In the genomic region with DNA sequence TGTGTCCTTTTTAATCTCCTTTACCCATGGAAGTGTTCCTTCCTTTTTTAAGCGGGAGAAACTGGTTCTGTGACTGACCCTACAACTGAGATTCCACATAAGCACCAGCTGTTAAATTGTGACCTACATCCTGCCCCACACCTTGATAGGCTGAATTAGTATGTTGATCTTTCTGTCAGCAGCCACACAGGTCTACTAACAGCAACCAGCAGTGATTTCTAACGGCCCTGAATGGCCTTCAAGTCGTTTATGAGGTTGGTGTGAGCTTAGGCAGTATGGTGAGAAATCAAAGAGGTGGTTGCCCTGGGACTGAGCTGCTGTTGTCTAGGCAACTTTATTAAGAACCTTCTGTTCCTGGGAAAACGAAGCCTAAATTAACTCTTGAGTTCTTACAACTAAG, we compare ENCODE assay signal across 20 cellular contexts.
"Had no signal": no experiment of that assay in that cellular context is flagged by ENCODE, and none has a peak within 500 bp of the region (broad histone marks: within the 10 kb centered on the region; RNA-seq: fewer than 3 reads in every experiment).

No MANE protein-coding gene starts in this region.

- H3K4me3 ChIP-seq: colonic mucosa, esophagus muscularis mucosa, gastrocnemius medialis, heart right ventricle, lung, mucosa of descending colon, spleen, testis, tibial nerve had no signal

- H3K27ac ChIP-seq: colonic mucosa, esophagus muscularis mucosa, gastrocnemius medialis, heart right ventricle, spleen, testis, tibial nerve had no signal

- DNase-seq: colonic mucosa; effector CD4-positive, alpha-beta T cell; gastrocnemius medialis; heart right ventricle; hypothalamus; kidney; left cardiac atrium; left ventricle myocardium superior; mucosa of descending colon; naive thymus-derived CD8-positive, alpha-beta T cell; posterior cingulate gyrus; spleen; stimulated activated CD4-positive, alpha-beta T cell treated with anti-CD3 and anti-CD28 coated beads, Interleukin-2, amount 100 ng/mL, for 24 hours; stimulated activated CD4-positive, alpha-beta T cell treated with anti-CD3 and anti-CD28 coated beads, Interleukin-4, amount 100 ng/mL, for 4 hours; stimulated activated naive B cell treated with anti-CD40 and anti-IgM and Interleukin-4, amounts not matched to agents 10 μg/mL and 1 μg/mL and 100 μg/mL, for 72 hours; stimulated activated naive CD8-positive, alpha-beta T cell treated with anti-CD3 and anti-CD28 coated beads, Interleukin-15, amount 100 ng/mL, for 72 hours; testis had no signal

- H3K36me3 ChIP-seq: colonic mucosa, esophagus muscularis mucosa, gastrocnemius medialis, heart right ventricle, spleen, tibial nerve had no signal

- H3K27ac Mint-ChIP-seq: naive thymus-derived CD8-positive, alpha-beta T cell; stimulated activated naive B cell treated with anti-CD40 and anti-IgM and Interleukin-4, amounts not matched to agents 10 μg/mL and 1 μg/mL and 100 μg/mL, for 72 hours; stimulated activated naive CD8-positive, alpha-beta T cell treated with anti-CD3 and anti-CD28 coated beads, Interleukin-15, amount 100 ng/mL, for 72 hours had no signal

- H3K4me1 Mint-ChIP-seq: naive thymus-derived CD8-positive, alpha-beta T cell; stimulated activated naive B cell treated with anti-CD40 and anti-IgM and Interleukin-4, amounts not matched to agents 10 μg/mL and 1 μg/mL and 100 μg/mL, for 72 hours; stimulated activated naive CD8-positive, alpha-beta T cell treated with anti-CD3 and anti-CD28 coated beads, Interleukin-15, amount 100 ng/mL, for 72 hours had no signal

- H3K4me1 ChIP-seq: colonic mucosa, esophagus muscularis mucosa, gastrocnemius medialis, heart right ventricle, spleen, testis, tibial nerve had no signal

- H3K27me3 ChIP-seq: colonic mucosa, esophagus muscularis mucosa, gastrocnemius medialis, heart right ventricle, testis, tibial nerve had no signal

- H3K9me3 ChIP-seq: colonic mucosa, esophagus muscularis mucosa, gastrocnemius medialis, heart right ventricle, mucosa of descending colon, spleen, testis, tibial nerve had no signal

- H3K4me3 Mint-ChIP-seq: naive thymus-derived CD8-positive, alpha-beta T cell; stimulated activated naive B cell treated with anti-CD40 and anti-IgM and Interleukin-4, amounts not matched to agents 10 μg/mL and 1 μg/mL and 100 μg/mL, for 72 hours; stimulated activated naive CD8-positive, alpha-beta T cell treated with anti-CD3 and anti-CD28 coated beads, Interleukin-15, amount 100 ng/mL, for 72 hours had no signal

- H3K36me3 Mint-ChIP-seq: stimulated activated naive B cell treated with anti-CD40 and anti-IgM and Interleukin-4, amounts not matched to agents 10 μg/mL and 1 μg/mL and 100 μg/mL, for 72 hours had no signal

- H3K27me3 Mint-ChIP-seq: stimulated activated naive B cell treated with anti-CD40 and anti-IgM and Interleukin-4, amounts not matched to agents 10 μg/mL and 1 μg/mL and 100 μg/mL, for 72 hours; stimulated activated naive CD8-positive, alpha-beta T cell treated with anti-CD3 and anti-CD28 coated beads, Interleukin-15, amount 100 ng/mL, for 72 hours had no signal
